ENCODE assay signal across 21 cellular contexts in the genomic region with DNA sequence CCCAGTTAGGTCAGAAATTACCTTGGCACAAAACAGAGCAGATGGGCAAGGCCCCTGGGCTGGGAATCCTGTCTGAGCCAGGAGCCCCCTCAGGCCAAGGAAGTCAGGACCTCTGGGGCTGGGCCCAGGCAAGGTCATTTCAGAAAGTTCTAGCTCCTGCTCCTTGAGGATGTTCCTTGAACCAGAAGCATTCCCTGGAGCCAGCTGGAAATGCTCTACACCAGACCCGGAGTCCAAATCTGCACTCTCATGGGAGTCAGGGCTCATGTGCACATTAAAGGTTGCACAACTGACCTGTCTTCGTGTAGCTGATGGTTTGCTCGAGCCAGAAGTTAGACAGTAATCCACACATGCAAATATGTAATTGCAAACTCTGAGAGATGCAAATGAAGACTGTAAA. TPM values are rescaled to one million over a fixed set of nuclear protein-coding genes. Genes with fewer than 3 reads are reported as not detected.
A peak's percentile ranks its signal among the peaks of the same experiment; 100 is the strongest.
DNase-seq lines count a peak whose midpoint lies in the region; ATAC-seq and TF ChIP-seq lines count a peak whose summit lies in the region.
"Had no signal": no experiment of that assay in that cellular context is flagged by ENCODE, and none has a peak within 500 bp of the region (broad histone marks: within the 10 kb centered on the region; RNA-seq: fewer than 3 reads in every experiment).

No MANE protein-coding gene starts in this region.

- H3K36me3 Mint-ChIP-seq in nephron progenitor cell (ENCODE audit: low read depth), result no peaks in the 10 kb centered on the region
- H3K36me3 Mint-ChIP-seq: CD4-positive, alpha-beta memory T cell; IgD-negative memory B cell had no signal

- H3K36me3 ChIP-seq in right atrium auricular region (no peaks in the 10 kb centered on the region), esophagus muscularis mucosa (no peaks in the 10 kb centered on the region), vagina (no peaks in the 10 kb centered on the region), tibial nerve (no peaks in the 10 kb centered on the region)
- H3K36me3 ChIP-seq: BLaER1 had no signal

- WGBS in right cardiac atrium, result 55% methylated on average over 3 of the region's 3 CpGs
- WGBS in esophagus muscularis mucosa, result 66% methylated on average over 3 of the region's 3 CpGs
- 31 to 34% methylated on average over 3 of the region's 3 CpGs for WGBS in tibial nerve, 2 donors

- no peak for TF ChIP-seq CTCF in right atrium auricular region (IDR thresholded peaks at IDR 0.05)
- TF ChIP-seq CTCF in esophagus muscularis mucosa (IDR thresholded peaks at IDR 0.05), result no peak
- TF ChIP-seq CTCF in nephron progenitor cell (IDR thresholded peaks at IDR 0.05), result no peak
- TF ChIP-seq CTCF in vagina (IDR thresholded peaks at IDR 0.05), result no peak
- no peak for TF ChIP-seq CTCF in tibial nerve (IDR thresholded peaks at IDR 0.05)

- H3K27me3 ChIP-seq in right atrium auricular region, result no peaks in the 10 kb centered on the region
- no peaks in the 10 kb centered on the region for H3K27me3 ChIP-seq in right cardiac atrium (ENCODE audit: control insufficient read depth, insufficient read depth)
- no peaks in the 10 kb centered on the region for H3K27me3 ChIP-seq in esophagus muscularis mucosa
- H3K27me3 ChIP-seq in vagina, result no peaks in the 10 kb centered on the region
- H3K27me3 ChIP-seq in tibial nerve, result no peaks in the 10 kb centered on the region
- H3K27me3 ChIP-seq: BLaER1 had no signal

- intact Hi-C loops in right cardiac atrium (cut with DNase I), result no loop called here
- intact Hi-C loops in esophagus muscularis mucosa (cut with DNase I), result no loop called here
- intact Hi-C loops in vagina (cut with DNase I), result no loop called here

- H3K9me3 ChIP-seq in right atrium auricular region, result no peaks in the 10 kb centered on the region
- H3K9me3 ChIP-seq in right cardiac atrium (ENCODE audit: control insufficient read depth, low read length), result no peaks in the 10 kb centered on the region
- no peaks in the 10 kb centered on the region for H3K9me3 ChIP-seq in esophagus muscularis mucosa
- H3K9me3 ChIP-seq in vagina, result no peaks in the 10 kb centered on the region
- no peaks in the 10 kb centered on the region for H3K9me3 ChIP-seq in tibial nerve
- H3K9me3 ChIP-seq: A549, BLaER1 had no signal

- TF ChIP-seq EP300 in esophagus muscularis mucosa (IDR thresholded peaks at IDR 0.05), result no peak
- TF ChIP-seq EP300 in tibial nerve (IDR thresholded peaks at IDR 0.05), result no peak

- no peak overlapping the region for H3K4me3 ChIP-seq in right atrium auricular region
- H3K4me3 ChIP-seq in right cardiac atrium (ENCODE audit: low read length), result no peak overlapping the region
- no peak overlapping the region for H3K4me3 ChIP-seq in esophagus muscularis mucosa
- H3K4me3 ChIP-seq in vagina, result no peak overlapping the region
- no peak overlapping the region for H3K4me3 ChIP-seq in tibial nerve
- H3K4me3 ChIP-seq: A549, BLaER1, GM23338 had no signal

- TF ChIP-seq POLR2A in esophagus muscularis mucosa (IDR thresholded peaks at IDR 0.05; ENCODE audit: low read depth) (no peak), vagina (IDR thresholded peaks at IDR 0.05) (no peak), tibial nerve (IDR thresholded peaks at IDR 0.05) (no peak)

- ATAC-seq in right cardiac atrium, result no peak
- ATAC-seq: A549, GM23338 had no signal

- H3K27ac ChIP-seq in right atrium auricular region (no peak overlapping the region), right cardiac atrium (ENCODE audit: low read length) (no peak overlapping the region), esophagus muscularis mucosa (replicated peaks in 1 of 4) (no peak overlapping the region), vagina (no peak overlapping the region), tibial nerve (no peak overlapping the region)
- H3K27ac ChIP-seq: A549, BLaER1 had no signal

- H3K27ac Mint-ChIP-seq in nephron progenitor cell, result peak overlapping the region; percentile 74
- H3K27ac Mint-ChIP-seq: CD4-positive, alpha-beta memory T cell; GM23338; IgD-negative memory B cell had no signal

- no peaks in the 10 kb centered on the region for H3K9me3 Mint-ChIP-seq in nephron progenitor cell
- H3K9me3 Mint-ChIP-seq: GM23338 had no signal

- H3K4me3 Mint-ChIP-seq in nephron progenitor cell, result no peak overlapping the region
- H3K4me3 Mint-ChIP-seq: CD4-positive, alpha-beta memory T cell; GM23338; IgD-negative memory B cell had no signal

- H3K4me1 Mint-ChIP-seq in nephron progenitor cell, result peaks cover 46% of the 10 kb centered on the region
- H3K4me1 Mint-ChIP-seq: CD4-positive, alpha-beta memory T cell; IgD-negative memory B cell had no signal

- DNase-seq in right atrium auricular region (ENCODE audit: low spot score) (peak; percentile 32), right cardiac atrium (no peak), esophagus muscularis mucosa (ENCODE audit: extremely low spot score) (peak; percentile 89), nephron progenitor cell (no peak), vagina (ENCODE audit: extremely low spot score in 2 of 2) (peak; percentile 31 to 88), tibial nerve (ENCODE audit: low spot score in 2 of 2) (no peak), NCI-H2107 treated with DMSO at 0.1 percent for 48 hours (lab: John Stamatoyannopoulos, UW; ENCODE audit: unreplicated experiment) (no peak), SKM-1 (lab: John Stamatoyannopoulos, UW; ENCODE audit: unreplicated experiment) (no peak)
- DNase-seq: Calu3; CD4-positive, alpha-beta memory T cell; DMS53; EL; Karpas-422; NCI-H1436; NCI-H1930; NCI-H2171; OCI-M1 had no signal

- H3K4me1 ChIP-seq in right atrium auricular region (no peaks in the 10 kb centered on the region), right cardiac atrium (ENCODE audit: control insufficient read depth, insufficient read depth, low read length) (no peaks in the 10 kb centered on the region), esophagus muscularis mucosa (peaks cover 0 to 3% (median 0%) of the 10 kb centered on the region in 4 donors), vagina (peaks cover 33% of the 10 kb centered on the region), tibial nerve (peaks cover 0 to 4% (median 0%) of the 10 kb centered on the region in 4 donors)
- H3K4me1 ChIP-seq: A549 had no signal

- H3K27me3 Mint-ChIP-seq in nephron progenitor cell (ENCODE audit: low read depth, poor library complexity), result no peaks in the 10 kb centered on the region

RNA-seq across cellular contexts. Expression of gene PARD6G, which starts 18.0 kb away (rescaled TPM):
- total RNA-seq in right atrium auricular region (1 to 10 TPM; 1.9 to 2.8 TPM), right cardiac atrium (1 to 10 TPM; 4.1 to 5.0 (median 4.6) TPM), esophagus muscularis mucosa (10 to 100 TPM in 2 of 4 donors, 1 to 10 TPM in 2; 5.4 to 11.3 (median 10.4) TPM), vagina (32.7 TPM), tibial nerve (10 to 100 TPM; 10.2 to 10.7 (median 10.4) TPM)
- polyA plus RNA-seq in right cardiac atrium, result 2.5 TPM
- polyA plus RNA-seq: IgD-negative memory B cell had no signal

Comparison
In these comparisons a context has a peak if more than half of its experiments do, and no peak if none do; other contexts are left out.
1. DNase-seq: peak in right atrium auricular region (single experiment), esophagus muscularis mucosa (single experiment) and vagina (2 of 2); none in right cardiac atrium (0 of 3), nephron progenitor cell (single experiment), tibial nerve (0 of 2), NCI-H2107 treated with DMSO at 0.1 percent for 48 hours (single experiment) and SKM-1 (single experiment).